11 cellular contexts compared by ENCODE assay signal in genomic region chr2:231038483-231039293, GRCh38. TPM values are rescaled to one million over a fixed set of nuclear protein-coding genes. Genes with fewer than 3 reads are reported as not detected.
DNase-seq lines count a peak whose midpoint lies in the region; ATAC-seq and TF ChIP-seq lines count a peak whose summit lies in the region.
"Had no signal": no experiment of that assay in that cellular context is flagged by ENCODE, and none has a peak within 500 bp of the region (broad histone marks: within the 10 kb centered on the region; RNA-seq: fewer than 3 reads in every experiment).

No MANE protein-coding gene starts in this region.

- H3K27ac ChIP-seq in liver (ENCODE audit: low read depth in 1 of 2, low read length in 2 of 2), result peak overlapping the region; percentile 85
- H3K27ac ChIP-seq: heart left ventricle had no signal

- H3K36me3 Mint-ChIP-seq in activated CD4-positive, alpha-beta T cell treated with anti-CD3 and anti-CD28 coated beads, Interleukin-2, amount 10 ng/mL, durations not matched to agents 24 days and 14 days (ENCODE audit: low read depth), result no peaks in the 10 kb centered on the region
- H3K36me3 Mint-ChIP-seq in activated naive CD8-positive, alpha-beta T cell treated with anti-CD3 and anti-CD28 coated beads for 36 hours, result no peaks in the 10 kb centered on the region
- no peaks in the 10 kb centered on the region for H3K36me3 Mint-ChIP-seq in stimulated activated naive B cell treated with anti-CD40 and anti-IgM and Interleukin-4, amounts not matched to agents 10 μg/mL and 1 μg/mL and 100 μg/mL, for 72 hours

- peaks cover 68% of the 10 kb centered on the region for H3K27me3 Mint-ChIP-seq in activated CD4-positive, alpha-beta T cell treated with anti-CD3 and anti-CD28 coated beads, Interleukin-2, amount 10 ng/mL, durations not matched to agents 24 days and 14 days
- H3K27me3 Mint-ChIP-seq in activated naive CD8-positive, alpha-beta T cell treated with anti-CD3 and anti-CD28 coated beads for 36 hours, result peaks cover 73% of the 10 kb centered on the region
- H3K27me3 Mint-ChIP-seq in stimulated activated naive B cell treated with anti-CD40 and anti-IgM and Interleukin-4, amounts not matched to agents 10 μg/mL and 1 μg/mL and 100 μg/mL, for 72 hours, result peaks cover 41 to 60% of the 10 kb centered on the region in 2 donors

- peak overlapping the region; percentile 61 to 91 for H3K9ac ChIP-seq in liver (ENCODE audit: low read depth in 1 of 2, low read length in 2 of 2)

- H3K4me1 Mint-ChIP-seq in activated CD4-positive, alpha-beta T cell treated with anti-CD3 and anti-CD28 coated beads, Interleukin-2, amount 10 ng/mL, durations not matched to agents 24 days and 14 days, result peaks cover 4% of the 10 kb centered on the region
- peaks cover 3% of the 10 kb centered on the region for H3K4me1 Mint-ChIP-seq in activated naive CD8-positive, alpha-beta T cell treated with anti-CD3 and anti-CD28 coated beads for 36 hours
- H3K4me1 Mint-ChIP-seq in stimulated activated naive B cell treated with anti-CD40 and anti-IgM and Interleukin-4, amounts not matched to agents 10 μg/mL and 1 μg/mL and 100 μg/mL, for 72 hours, result peaks cover 8 to 21% of the 10 kb centered on the region in 2 donors

- no peaks in the 10 kb centered on the region for H3K9me3 ChIP-seq in liver (ENCODE audit: control insufficient read depth in 4 of 4, low read length in 3 of 4)
- H3K9me3 ChIP-seq: heart left ventricle had no signal

- peak overlapping the region; percentile 69 to 95 (median 90) for H3K4me3 ChIP-seq in liver (ENCODE audit: low read depth in 1 of 3, low read length in 3 of 3)
- H3K4me3 ChIP-seq in lower leg skin (ENCODE audit: low read depth, poor library complexity, severe bottlenecking), result no peak overlapping the region

- H3K27ac Mint-ChIP-seq in activated CD4-positive, alpha-beta T cell treated with anti-CD3 and anti-CD28 coated beads, Interleukin-2, amount 10 ng/mL, durations not matched to agents 24 days and 14 days, result no peak overlapping the region
- no peak overlapping the region for H3K27ac Mint-ChIP-seq in activated naive CD8-positive, alpha-beta T cell treated with anti-CD3 and anti-CD28 coated beads for 36 hours
- H3K27ac Mint-ChIP-seq in stimulated activated naive B cell treated with anti-CD40 and anti-IgM and Interleukin-4, amounts not matched to agents 10 μg/mL and 1 μg/mL and 100 μg/mL, for 72 hours, result no peak overlapping the region

- 10% methylated on average over 21 of the region's 21 CpGs for WGBS in liver
- WGBS in lower leg skin, 2 donors, result 20 to 21% methylated on average over 21 of the region's 21 CpGs

- no peaks in the 10 kb centered on the region for H3K27me3 ChIP-seq in liver (ENCODE audit: control insufficient read depth in 4 of 4, insufficient read depth in 4 of 4, low read length in 3 of 4)

- H3K4me3 Mint-ChIP-seq in activated CD4-positive, alpha-beta T cell treated with anti-CD3 and anti-CD28 coated beads, Interleukin-2, amount 10 ng/mL, durations not matched to agents 24 days and 14 days, result peak overlapping the region; percentile 64
- peak overlapping the region; percentile 57 for H3K4me3 Mint-ChIP-seq in activated naive CD8-positive, alpha-beta T cell treated with anti-CD3 and anti-CD28 coated beads for 36 hours
- H3K4me3 Mint-ChIP-seq in stimulated activated naive B cell treated with anti-CD40 and anti-IgM and Interleukin-4, amounts not matched to agents 10 μg/mL and 1 μg/mL and 100 μg/mL, for 72 hours, result peak overlapping the region; percentile 59 to 62

- no peaks in the 10 kb centered on the region for H3K9me3 Mint-ChIP-seq in activated CD4-positive, alpha-beta T cell treated with anti-CD3 and anti-CD28 coated beads, Interleukin-2, amount 10 ng/mL, durations not matched to agents 24 days and 14 days
- H3K9me3 Mint-ChIP-seq in activated naive CD8-positive, alpha-beta T cell treated with anti-CD3 and anti-CD28 coated beads for 36 hours, result no peaks in the 10 kb centered on the region
- no peaks in the 10 kb centered on the region for H3K9me3 Mint-ChIP-seq in stimulated activated naive B cell treated with anti-CD40 and anti-IgM and Interleukin-4, amounts not matched to agents 10 μg/mL and 1 μg/mL and 100 μg/mL, for 72 hours

- intact Hi-C loops in activated CD4-positive, alpha-beta T cell treated with anti-CD3 and anti-CD28 coated beads, Interleukin-2, amount 10 ng/mL, durations not matched to agents 24 days and 14 days (cut with micrococcal nuclease), result no loop called here
- intact Hi-C loops in lower leg skin (cut with DNase I; ENCODE audit: low total_unique reads), result no loop called here

- no peak for TF ChIP-seq CTCF in liver (IDR thresholded peaks at IDR 0.05; ENCODE audit: low read depth, low read length, missing input control)
- no peak for TF ChIP-seq CTCF in lower leg skin (IDR thresholded peaks at IDR 0.05)

- peaks cover 2 to 15% (median 8%) of the 10 kb centered on the region in 4 donors for H3K36me3 ChIP-seq in liver (ENCODE audit: control insufficient read depth in 4 of 4, insufficient read depth in 3 of 4, low read depth in 1 of 4, low read length in 3 of 4)
- H3K36me3 ChIP-seq: heart left ventricle had no signal

- no peak for DNase-seq in activated CD4-positive, alpha-beta T cell treated with anti-CD3 and anti-CD28 coated beads, Interleukin-2, amount 10 ng/mL, durations not matched to agents 24 days and 14 days
- no peak for DNase-seq in activated CD4-positive, alpha-beta T cell treated with anti-CD3 and anti-CD28 coated beads for 4 hours
- no peak for DNase-seq in activated naive CD8-positive, alpha-beta T cell treated with anti-CD3 and anti-CD28 coated beads for 36 hours
- DNase-seq in stimulated activated naive B cell treated with anti-CD40 and anti-IgM and Interleukin-4, amounts not matched to agents 10 μg/mL and 1 μg/mL and 100 μg/mL, for 72 hours, result no peak
- DNase-seq in lower leg skin (ENCODE audit: low spot score in 2 of 2), result no peak
- no peak for DNase-seq in NCI-H82 (lab: John Stamatoyannopoulos, UW)
- DNase-seq in SIG-M5 treated with dmso at 0.1 percent for 504 hours (lab: John Stamatoyannopoulos, UW; ENCODE audit: unreplicated experiment), result no peak
- DNase-seq: cortex of kidney, heart left ventricle had no signal

- TF ChIP-seq POLR2A in lower leg skin (IDR thresholded peaks at IDR 0.05), result no peak

- ATAC-seq in stimulated activated naive B cell treated with anti-CD40 and anti-IgM and Interleukin-4, amounts not matched to agents 10 μg/mL and 1 μg/mL and 100 μg/mL, for 72 hours (replicated peaks), result no peak
- ATAC-seq: heart left ventricle had no signal

- H3K4me1 ChIP-seq in liver (ENCODE audit: control insufficient read depth in 4 of 4, insufficient read depth in 4 of 4, low read length in 3 of 4), result peaks cover 6 to 59% (median 50%) of the 10 kb centered on the region in 4 donors

- TF ChIP-seq RAD21 in liver (IDR thresholded peaks at IDR 0.05), result no peak

TF ChIP-seq in liver, 16 proteins besides CTCF, POLR2A, EP300 and RAD21:
- peak in 1 of 2 donors; percentile 14 for TF ChIP-seq HNF4A (conservative IDR thresholded peaks at IDR 0.05)
- TF ChIP-seq HNF4G (IDR thresholded peaks at IDR 0.05), result no peak
- no peak for TF ChIP-seq JUND (IDR thresholded peaks at IDR 0.05)
- peak; percentile 15 for TF ChIP-seq YY1 (IDR thresholded peaks at IDR 0.05)
- TF ChIP-seq, protein P1, sequence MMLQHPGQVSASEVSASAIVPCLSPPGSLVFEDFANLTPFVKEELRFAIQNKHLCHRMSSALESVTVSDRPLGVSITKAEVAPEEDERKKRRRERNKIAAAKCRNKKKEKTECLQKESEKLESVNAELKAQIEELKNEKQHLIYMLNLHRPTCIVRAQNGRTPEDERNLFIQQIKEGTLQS (IDR thresholded peaks at IDR 0.05), result no peak
- TF ChIP-seq NR2F2 (IDR thresholded peaks at IDR 0.05), result no peak
- TF ChIP-seq RXRA (IDR thresholded peaks at IDR 0.05), result peak in 1 of 2 donors; percentile 14
- peak; percentile 43 for TF ChIP-seq TAF1 (conservative IDR thresholded peaks at IDR 0.05)
- TF ChIP-seq FOXA1 (IDR thresholded peaks at IDR 0.05), result no peak
- TF ChIP-seq SP1 (IDR thresholded peaks at IDR 0.05), result no peak

RNA-seq across cellular contexts. Expression of gene C2orf72, which starts 1.4 kb away (rescaled TPM):
- total RNA-seq in activated CD4-positive, alpha-beta T cell treated with anti-CD3 and anti-CD28 coated beads, Interleukin-2, amount 10 ng/mL, durations not matched to agents 24 days and 14 days, result 0.63 and 0.66 TPM in 2 replicates
- total RNA-seq in activated naive CD8-positive, alpha-beta T cell treated with anti-CD3 and anti-CD28 coated beads for 36 hours, result 1 to 10 TPM; 2.3 to 2.4 TPM
- total RNA-seq in liver (100 to 1,000 TPM in 1 of 2 donors, 10 to 100 TPM in 1; 74.8 to 141 TPM), lower leg skin (1 to 10 TPM in 3 of 4 donors, under 1 TPM in 1; 0.95 to 7.3 (median 4.0) TPM)
- polyA plus RNA-seq in liver, result 10 to 100 TPM; 33.2 to 94.9 TPM
- total RNA-seq: pulmonary artery endothelial cell had no signal

RNA-seq across cellular contexts. Expression of gene PSMD1, which starts 18.0 kb away (rescaled TPM):
- total RNA-seq in activated CD4-positive, alpha-beta T cell treated with anti-CD3 and anti-CD28 coated beads, Interleukin-2, amount 10 ng/mL, durations not matched to agents 24 days and 14 days, result 200 and 203 TPM in 2 replicates
- 100 to 1,000 TPM; 141 to 143 TPM for total RNA-seq in activated naive CD8-positive, alpha-beta T cell treated with anti-CD3 and anti-CD28 coated beads for 36 hours
- 10 to 100 TPM; 64.9 to 83.3 TPM for total RNA-seq in liver
- polyA plus RNA-seq in liver, result 10 to 100 TPM; 31.7 to 71.3 TPM
- 10 to 100 TPM; 49.8 to 67.9 (median 57.4) TPM for total RNA-seq in lower leg skin

RNA-seq across cellular contexts. Expression of gene SPATA3, which starts 42.8 kb away (rescaled TPM):
- not detected in 2 replicates for total RNA-seq in activated CD4-positive, alpha-beta T cell treated with anti-CD3 and anti-CD28 coated beads, Interleukin-2, amount 10 ng/mL, durations not matched to agents 24 days and 14 days
- not detected for total RNA-seq in activated naive CD8-positive, alpha-beta T cell treated with anti-CD3 and anti-CD28 coated beads for 36 hours
- total RNA-seq in liver (not detected), lower leg skin (under 1 TPM in 1 of 4 donors, not detected in 3; 0.25 TPM)
- not detected for polyA plus RNA-seq in liver
- total RNA-seq: heart left ventricle, pulmonary artery endothelial cell had no signal
- polyA plus RNA-seq: heart left ventricle had no signal

Comparison
In these comparisons a context has a peak if more than half of its experiments do, and no peak if none do; other contexts are left out.
1. RNA of gene C2orf72, which starts 1.4 kb away (total RNA-seq): 74.8 to 141 TPM in liver; 0.95 to 7.3 TPM in lower leg skin, 2.3 to 2.4 TPM in activated naive CD8-positive, alpha-beta T cell treated with anti-CD3 and anti-CD28 coated beads for 36 hours and 0.63 to 0.66 TPM in activated CD4-positive, alpha-beta T cell treated with anti-CD3 and anti-CD28 coated beads, Interleukin-2, amount 10 ng/mL, durations not matched to agents 24 days and 14 days; every median in the first group is over 4 times any median in the second.
2. Peak in every context shown above with its lines, with median percentiles within 50 percentile points of each other: H3K4me3 Mint-ChIP-seq.